In genomic region chr1:144560057-144560716, GRCh38 we compare ENCODE assay signal across 8 cellular contexts. TPM values are rescaled to one million over a fixed set of nuclear protein-coding genes. Genes with fewer than 3 reads are reported as not detected.
DNase-seq lines count a peak whose midpoint lies in the region; ATAC-seq, FAIRE-seq and TF ChIP-seq lines count a peak whose summit lies in the region.
"Not testable (repeated sequence)": the region's sequence is repeated elsewhere in the genome, so short reads cannot be mapped to it uniquely, and the experiment has no call there.

No MANE protein-coding gene starts in this region.

- TF ChIP-seq EP300 in H1 (IDR thresholded peaks at IDR 0.05; ENCODE audit: borderline replicate concordance in 1 of 2, low read depth in 2 of 2, low read length in 2 of 2); neural cell (conservative IDR thresholded peaks at IDR 0.05; ENCODE audit: poor library complexity, severe bottlenecking): not testable (repeated sequence)

- TF ChIP-seq POLR2A in H1 (IDR thresholded peaks at IDR 0.05; ENCODE audit: control extremely low read depth in 1 of 2, low read depth in 2 of 2, low read length in 2 of 2): peak in 1 of 2 experiments; percentile 71; a peak in 1 of 3 replicates

- H3K27ac ChIP-seq in OCI-LY1 (ENCODE audit: low read depth, low read length, poor library complexity, severe bottlenecking) (peak overlapping the region; percentile 59), neural cell (ENCODE audit: low read length) (peak overlapping the region; percentile 51)
- not testable (repeated sequence) for H3K27ac ChIP-seq in H1 (ENCODE audit: low read depth, low read length)

- not testable (repeated sequence) for H2AK5ac ChIP-seq in H1 (ENCODE audit: low read depth, low read length)

- H3K18ac ChIP-seq in H1 (ENCODE audit: extremely low read depth, low read length): not testable (repeated sequence)

- peak; percentile 77 for DNase-seq in activated CD8-positive, alpha-beta memory T cell treated with anti-CD3 and anti-CD28 coated beads, Interleukin-2, amount 50 U/mL, for 48 hours
- DNase-seq in H1 (ENCODE audit: low read depth in 1 of 2, low spot score in 2 of 2); type B pancreatic cell (ENCODE audit: extremely low spot score, unreplicated experiment): not testable (repeated sequence)

- H3K56ac ChIP-seq in H1 (replicated peaks; ENCODE audit: insufficient read length, low read depth, low read length): not testable (repeated sequence)

- H2BK5ac ChIP-seq in H1 (ENCODE audit: low read depth, low read length): not testable (repeated sequence)

- peak overlapping the region; percentile 89 for H3K4me3 Mint-ChIP-seq in type B pancreatic cell

- CTCF ChIA-PET in H1 (lab: Charles Lee; ENCODE audit: partially characterized antibody): not testable (repeated sequence)

- H3K9me2 ChIP-seq in OCI-LY1 (ENCODE audit: low read depth, low read length); neural cell (ENCODE audit: insufficient read depth, low read length): not testable (repeated sequence)

- TF ChIP-seq CTCF in OCI-LY1 (IDR thresholded peaks at IDR 0.05; ENCODE audit: low read length); H1 (IDR thresholded peaks at IDR 0.05; ENCODE audit: control extremely low read depth in 1 of 3, insufficient read depth in 1 of 3, low read depth in 1 of 3, low read length in 3 of 3); neural cell (IDR thresholded peaks at IDR 0.05; ENCODE audit: poor library complexity, severe bottlenecking); type B pancreatic cell (conservative IDR thresholded peaks at IDR 0.05): not testable (repeated sequence)

- H3K4me1 Mint-ChIP-seq in type B pancreatic cell (ENCODE audit: unreplicated experiment): not testable (repeated sequence)

- H3K23me2 ChIP-seq in H1 (ENCODE audit: low read depth, low read length): not testable (repeated sequence)

- not testable (repeated sequence) for H2BK15ac ChIP-seq in H1 (ENCODE audit: low read length)

- not testable (repeated sequence) for H3F3A ChIP-seq in OCI-LY1 (ENCODE audit: insufficient read depth, low read length); neural cell (ENCODE audit: insufficient read depth, low read length, poor library complexity, severe bottlenecking)

- H2AFZ ChIP-seq in OCI-LY1 (ENCODE audit: low read length); H1 (ENCODE audit: low read length); neural cell (ENCODE audit: low read depth, low read length): not testable (repeated sequence)

- not testable (repeated sequence) for H3K79me1 ChIP-seq in H1 (ENCODE audit: low read depth, low read length)

- not testable (repeated sequence) for H2BK20ac ChIP-seq in H1 (ENCODE audit: low read length)

- H2BK120ac ChIP-seq in H1 (replicated peaks; ENCODE audit: low read depth, low read length): not testable (repeated sequence)

- H3K4ac ChIP-seq in H1 (replicated peaks; ENCODE audit: insufficient read length, low read depth, low read length): not testable (repeated sequence)

- not testable (repeated sequence) for H3K36me3 Mint-ChIP-seq in type B pancreatic cell

- H3K79me2 ChIP-seq in OCI-LY1 (ENCODE audit: insufficient read depth, low read length); H1 (ENCODE audit: control insufficient read depth in 1 of 2, insufficient read depth in 2 of 2, low read length in 2 of 2); neural cell (replicated peaks; ENCODE audit: insufficient read depth, low read length): not testable (repeated sequence)

- 6% methylated on average over 6 of the region's 32 CpGs; no CpG with 5 or more reads in 1 of the 2 experiments for WGBS in H1 (ENCODE audit: extremely low coverage in 1 of 2, insufficient coverage in 1 of 2, insufficient read length in 1 of 2, insufficient replicate concordance in 2 of 2, low coverage in 1 of 2, low lambda C conversion rate in 2 of 2, missing lambda C conversion rate in 1 of 2), 2 experiments

- not testable (repeated sequence) for H3K36me3 ChIP-seq in OCI-LY1 (ENCODE audit: insufficient read depth, low read length); H1 (ENCODE audit: control insufficient read depth in 2 of 4, insufficient read depth in 4 of 4, low read length in 3 of 4); neural cell (ENCODE audit: insufficient read depth, low read length)

- not testable (repeated sequence) for H2BK12ac ChIP-seq in H1 (ENCODE audit: low read depth, low read length)

- not testable (repeated sequence) for H3K9ac ChIP-seq in OCI-LY1 (ENCODE audit: low read length); H1 (replicated peaks in 1 of 4; ENCODE audit: extremely low read depth in 1 of 4, low read depth in 3 of 4, low read length in 3 of 4)
- H3K9ac ChIP-seq in neural cell (ENCODE audit: low read length): peak overlapping the region; percentile 34

- ATAC-seq in GM18858 (IDR thresholded peaks at IDR 0.05; ENCODE audit: unreplicated experiment) (peak; percentile 84), GM21786 (IDR thresholded peaks at IDR 0.05; ENCODE audit: unreplicated experiment) (peak; percentile 89), HG03159 (IDR thresholded peaks at IDR 0.05; ENCODE audit: unreplicated experiment) (peak; percentile 96)

- not testable (repeated sequence) for H4K20me1 ChIP-seq in OCI-LY1 (ENCODE audit: insufficient read depth, low read length); H1 (replicated peaks in 1 of 2; ENCODE audit: control insufficient read depth in 1 of 2, insufficient read depth in 2 of 2, low read length in 2 of 2); neural cell (ENCODE audit: insufficient read depth)

- not testable (repeated sequence) for H4K8ac ChIP-seq in H1 (ENCODE audit: extremely low read depth, insufficient read depth, low read length)

- POLR2A ChIA-PET in H1 (lab: Charles Lee; ENCODE audit: partially characterized antibody): not testable (repeated sequence)

- H3K27me3 ChIP-seq in OCI-LY1 (ENCODE audit: insufficient read depth, low read length); H1 (replicated peaks in 1 of 4; ENCODE audit: control insufficient read depth in 3 of 4, extremely low read depth in 1 of 4, insufficient read depth in 3 of 4, low read length in 3 of 4); neural cell (ENCODE audit: insufficient read depth, low read depth, low read length): not testable (repeated sequence)

- not testable (repeated sequence) for FAIRE-seq in H1 (lab: Jason Lieb, UNC)

- not testable (repeated sequence) for H3K23ac ChIP-seq in H1 (ENCODE audit: insufficient read length)

- H3K9me3 ChIP-seq in OCI-LY1 (ENCODE audit: low read length); H1 (ENCODE audit: insufficient read depth in 2 of 2, low read depth in 1 of 2, low read length in 1 of 2); neural cell (ENCODE audit: low read length): not testable (repeated sequence)

- not testable (repeated sequence) for H3K9me3 Mint-ChIP-seq in type B pancreatic cell

- not testable (repeated sequence) for H4K5ac ChIP-seq in H1 (ENCODE audit: insufficient read length, low read depth, low read length)

- H4K91ac ChIP-seq in H1 (replicated peaks; ENCODE audit: insufficient read length, low read length): not testable (repeated sequence)

- not testable (repeated sequence) for TF ChIP-seq RAD21 in H1 (IDR thresholded peaks at IDR 0.05 in 1 of 2, conservative IDR thresholded peaks at IDR 0.05 in 1 of 2; ENCODE audit: low read depth in 2 of 2, low read length in 2 of 2); neural cell (conservative IDR thresholded peaks at IDR 0.05)

- not testable (repeated sequence) for H3K4me1 ChIP-seq in OCI-LY1 (ENCODE audit: insufficient read depth, low read length, severe bottlenecking); H1 (replicated peaks in 1 of 4; ENCODE audit: control insufficient read depth in 3 of 4, insufficient read depth in 4 of 4, low read length in 3 of 4)

- not testable (repeated sequence) for H3K4me3 ChIP-seq in OCI-LY1 (ENCODE audit: low read depth, low read length, poor library complexity, severe bottlenecking); neural cell (ENCODE audit: low read length)
- peak overlapping the region in 1 of 4 experiments; percentile 41; a peak in 1 of 8 replicates for H3K4me3 ChIP-seq in H1 (ENCODE audit: extremely low read depth in 1 of 4, insufficient read depth in 2 of 4, low read depth in 3 of 4, low read length in 4 of 4)

- peak overlapping the region; percentile 100 for H3K27ac Mint-ChIP-seq in type B pancreatic cell

- H3K4me2 ChIP-seq in OCI-LY1 (ENCODE audit: low read length) (peak overlapping the region; percentile 39; the same call in 1 of the 2 replicates), H1 (ENCODE audit: insufficient read depth in 1 of 2, low read depth in 2 of 2, low read length in 2 of 2) (peak overlapping the region; percentile 38 to 40; a peak in 2 of 4 replicates)
- H3K4me2 ChIP-seq in neural cell (ENCODE audit: low read length): not testable (repeated sequence)

- H3K14ac ChIP-seq in H1 (ENCODE audit: insufficient read length): not testable (repeated sequence)

- not testable (repeated sequence) for H3K27me3 Mint-ChIP-seq in type B pancreatic cell

RNA-seq across cellular contexts. Expression of gene PPIAL4F, which starts 32.5 kb away (rescaled TPM):
- total RNA-seq in H1 (2021; fragmentation: NEBNext Ultra II Directional; extraction: Animal tissue kit (Norgen Biotek cat#: 25700)): not detected in 2 replicates
- polyA plus RNA-seq in H1 (2011; rRNA removed) (not detected in 2 replicates), neural cell (not detected in 2 replicates)
- not detected for polyA plus RNA-seq in H1 (2011; cell fraction: cytosol; rRNA removed)
- not detected for polyA plus RNA-seq in H1 (2011; cell fraction: nucleus; rRNA removed)
- not detected in 4 replicates for polyA plus RNA-seq in H1 (2012, experiment 1 of 2)
- polyA plus RNA-seq in H1 (2012, experiment 2 of 2): not detected
- not detected for polyA plus RNA-seq in H1 (2013, experiment 1 of 2)
- not detected for polyA plus RNA-seq in H1 (2013, experiment 2 of 2)
- not detected in 2 replicates for polyA minus RNA-seq in H1 (2011; rRNA and poly(A)+ RNA removed)
- polyA minus RNA-seq in H1 (2011; cell fraction: cytosol; rRNA and poly(A)+ RNA removed): not detected
- polyA minus RNA-seq in H1 (2011; cell fraction: nucleus; rRNA and poly(A)+ RNA removed): not detected
- polyA minus RNA-seq in neural cell: not detected in 2 replicates
- not detected in 2 replicates for total RNA-seq in type B pancreatic cell (ENCODE audit: low replicate concordance)
